Comparison of ENCODE assay signal across 1 cellular context in the genomic region with DNA sequence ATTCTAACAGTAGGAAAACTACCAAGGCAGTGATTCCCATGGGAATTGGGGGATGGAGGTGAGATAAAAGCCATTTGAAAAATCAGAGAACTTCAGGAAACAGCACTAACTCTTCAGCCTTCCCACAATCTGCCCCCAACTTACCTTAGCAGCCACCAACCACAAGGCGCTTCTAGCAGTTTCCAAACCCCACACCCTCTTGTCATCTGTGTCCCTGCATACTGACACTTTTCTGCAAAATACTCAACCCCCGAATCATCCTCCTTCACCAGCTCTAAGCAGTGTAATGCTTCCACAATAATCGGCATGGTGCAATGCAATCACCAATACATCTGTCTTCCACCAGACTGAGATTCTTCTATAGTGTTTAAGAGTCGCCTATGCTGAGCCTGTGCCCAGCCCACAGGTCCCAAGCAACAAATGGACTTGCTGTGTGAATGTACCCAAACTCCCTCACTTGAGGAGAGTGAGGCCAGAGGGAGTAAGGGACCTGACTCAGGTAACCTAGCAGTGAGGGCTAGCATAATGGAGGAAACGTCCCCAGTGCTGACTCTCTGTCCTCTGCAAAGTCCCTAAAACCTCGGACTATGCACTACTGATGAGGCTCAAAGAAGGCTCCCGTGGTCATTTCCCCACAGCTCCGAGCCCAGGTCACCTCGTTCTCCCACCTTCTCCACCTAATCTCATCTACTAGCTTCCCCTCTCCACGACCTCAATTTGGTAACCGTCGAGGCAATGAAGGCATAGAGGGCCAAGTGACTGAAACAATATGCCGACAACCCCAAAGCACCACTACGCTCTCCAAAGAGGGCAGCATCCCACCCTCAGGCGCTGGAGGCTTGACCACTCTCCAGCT.
A peak's percentile ranks its signal among the peaks of the same experiment; 100 is the strongest.
TF ChIP-seq lines count a peak whose summit lies in the region.

No MANE protein-coding gene starts in this region.

TF ChIP-seq in HepG2, 621 proteins besides CTCF, POLR2A, EP300 and RAD21 (continued from another document):
- TF ChIP-seq ZNF674 (CRISPR knock-in tag; IDR thresholded peaks at IDR 0.05; ENCODE audit: low read depth) (no peak), ZNF543 (CRISPR knock-in tag; IDR thresholded peaks at IDR 0.05) (no peak), NKX3-1 (CRISPR knock-in tag; IDR thresholded peaks at IDR 0.05) (no peak), ZNF143 (CRISPR knock-in tag; IDR thresholded peaks at IDR 0.05) (no peak), ETV6 (CRISPR knock-in tag; conservative IDR thresholded peaks at IDR 0.05) (no peak), ZNF720 (CRISPR knock-in tag; IDR thresholded peaks at IDR 0.05) (no peak), ELF4 (CRISPR knock-in tag; IDR thresholded peaks at IDR 0.05; ENCODE audit: borderline replicate concordance) (no peak), EEA1 (CRISPR knock-in tag; IDR thresholded peaks at IDR 0.05; ENCODE audit: borderline replicate concordance) (no peak), ARID2 (CRISPR knock-in tag; IDR thresholded peaks at IDR 0.05; ENCODE audit: borderline replicate concordance) (no peak), ZNF24 (IDR thresholded peaks at IDR 0.05) (no peak), ZNF598 (CRISPR knock-in tag; IDR thresholded peaks at IDR 0.05; ENCODE audit: borderline replicate concordance) (no peak), HDAC1 (CRISPR knock-in tag; IDR thresholded peaks at IDR 0.05) (no peak), SALL2 (CRISPR knock-in tag; IDR thresholded peaks at IDR 0.05) (peak; percentile 21; the same call in 1 of the 2 replicates), NR2F2 (IDR thresholded peaks at IDR 0.05; ENCODE audit: borderline replicate concordance, low read depth) (no peak), ZNF446 (CRISPR knock-in tag; IDR thresholded peaks at IDR 0.05) (0 out of 2 replicates have a peak, but pooled peaks have one; percentile 40), ZNF431 (CRISPR knock-in tag; IDR thresholded peaks at IDR 0.05; ENCODE audit: borderline replicate concordance, low read depth) (0 out of 2 replicates have a peak, but pooled peaks have one; percentile 15), ZIK1 (CRISPR knock-in tag; IDR thresholded peaks at IDR 0.05; ENCODE audit: borderline replicate concordance, low read depth) (no peak)
- TF ChIP-seq, protein P1, sequence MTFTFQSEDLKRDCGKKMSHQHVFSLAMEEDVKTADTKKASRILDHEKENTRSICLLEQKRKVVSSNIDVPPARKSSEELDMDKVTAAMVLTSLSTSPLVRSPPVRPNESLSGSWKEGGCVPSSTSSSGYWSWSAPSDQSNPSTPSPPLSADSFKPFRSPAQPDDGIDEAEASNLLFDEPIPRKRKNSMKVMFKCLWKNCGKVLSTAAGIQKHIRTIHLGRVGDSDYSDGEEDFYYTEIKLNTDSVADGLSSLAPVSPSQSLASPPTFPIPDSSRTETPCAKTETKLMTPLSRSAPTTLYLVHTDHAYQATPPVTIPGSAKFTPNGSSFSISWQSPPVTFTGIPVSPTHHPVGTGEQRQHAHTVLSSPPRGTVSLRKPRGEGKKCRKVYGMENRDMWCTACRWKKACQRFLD (CRISPR knock-in tag; IDR thresholded peaks at IDR 0.05; ENCODE audit: borderline replicate concordance): no peak
- TF ChIP-seq, protein P2, sequence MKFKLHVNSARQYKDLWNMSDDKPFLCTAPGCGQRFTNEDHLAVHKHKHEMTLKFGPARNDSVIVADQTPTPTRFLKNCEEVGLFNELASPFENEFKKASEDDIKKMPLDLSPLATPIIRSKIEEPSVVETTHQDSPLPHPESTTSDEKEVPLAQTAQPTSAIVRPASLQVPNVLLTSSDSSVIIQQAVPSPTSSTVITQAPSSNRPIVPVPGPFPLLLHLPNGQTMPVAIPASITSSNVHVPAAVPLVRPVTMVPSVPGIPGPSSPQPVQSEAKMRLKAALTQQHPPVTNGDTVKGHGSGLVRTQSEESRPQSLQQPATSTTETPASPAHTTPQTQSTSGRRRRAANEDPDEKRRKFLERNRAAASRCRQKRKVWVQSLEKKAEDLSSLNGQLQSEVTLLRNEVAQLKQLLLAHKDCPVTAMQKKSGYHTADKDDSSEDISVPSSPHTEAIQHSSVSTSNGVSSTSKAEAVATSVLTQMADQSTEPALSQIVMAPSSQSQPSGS (CRISPR knock-in tag; IDR thresholded peaks at IDR 0.05): no peak
- TF ChIP-seq, protein P3, sequence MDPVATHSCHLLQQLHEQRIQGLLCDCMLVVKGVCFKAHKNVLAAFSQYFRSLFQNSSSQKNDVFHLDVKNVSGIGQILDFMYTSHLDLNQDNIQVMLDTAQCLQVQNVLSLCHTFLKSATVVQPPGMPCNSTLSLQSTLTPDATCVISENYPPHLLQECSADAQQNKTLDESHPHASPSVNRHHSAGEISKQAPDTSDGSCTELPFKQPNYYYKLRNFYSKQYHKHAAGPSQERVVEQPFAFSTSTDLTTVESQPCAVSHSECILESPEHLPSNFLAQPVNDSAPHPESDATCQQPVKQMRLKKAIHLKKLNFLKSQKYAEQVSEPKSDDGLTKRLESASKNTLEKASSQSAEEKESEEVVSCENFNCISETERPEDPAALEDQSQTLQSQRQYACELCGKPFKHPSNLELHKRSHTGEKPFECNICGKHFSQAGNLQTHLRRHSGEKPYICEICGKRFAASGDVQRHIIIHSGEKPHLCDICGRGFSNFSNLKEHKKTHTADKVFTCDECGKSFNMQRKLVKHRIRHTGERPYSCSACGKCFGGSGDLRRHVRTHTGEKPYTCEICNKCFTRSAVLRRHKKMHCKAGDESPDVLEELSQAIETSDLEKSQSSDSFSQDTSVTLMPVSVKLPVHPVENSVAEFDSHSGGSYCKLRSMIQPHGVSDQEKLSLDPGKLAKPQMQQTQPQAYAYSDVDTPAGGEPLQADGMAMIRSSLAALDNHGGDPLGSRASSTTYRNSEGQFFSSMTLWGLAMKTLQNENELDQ (CRISPR knock-in tag; IDR thresholded peaks at IDR 0.05; ENCODE audit: borderline replicate concordance): no peak
- TF ChIP-seq, protein P4, sequence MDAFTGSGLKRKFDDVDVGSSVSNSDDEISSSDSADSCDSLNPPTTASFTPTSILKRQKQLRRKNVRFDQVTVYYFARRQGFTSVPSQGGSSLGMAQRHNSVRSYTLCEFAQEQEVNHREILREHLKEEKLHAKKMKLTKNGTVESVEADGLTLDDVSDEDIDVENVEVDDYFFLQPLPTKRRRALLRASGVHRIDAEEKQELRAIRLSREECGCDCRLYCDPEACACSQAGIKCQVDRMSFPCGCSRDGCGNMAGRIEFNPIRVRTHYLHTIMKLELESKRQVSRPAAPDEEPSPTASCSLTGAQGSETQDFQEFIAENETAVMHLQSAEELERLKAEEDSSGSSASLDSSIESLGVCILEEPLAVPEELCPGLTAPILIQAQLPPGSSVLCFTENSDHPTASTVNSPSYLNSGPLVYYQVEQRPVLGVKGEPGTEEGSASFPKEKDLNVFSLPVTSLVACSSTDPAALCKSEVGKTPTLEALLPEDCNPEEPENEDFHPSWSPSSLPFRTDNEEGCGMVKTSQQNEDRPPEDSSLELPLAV (CRISPR knock-in tag; conservative IDR thresholded peaks at IDR 0.05; ENCODE audit: low read depth): 0 out of 2 replicates have a peak, but pooled peaks have one; percentile 1
